ENCODE assay signal across 4 cellular contexts in genomic region chr9:120304896-120305295, GRCh38.
DNase-seq lines count a peak whose midpoint lies in the region; ATAC-seq and TF ChIP-seq lines count a peak whose summit lies in the region.
"Not testable (repeated sequence)": the region's sequence is repeated elsewhere in the genome, so short reads cannot be mapped to it uniquely, and the experiment has no call there.

No MANE protein-coding gene starts in this region.

- not testable (repeated sequence) for H3K27ac ChIP-seq in right atrium auricular region; lung (ENCODE audit: low read depth in 1 of 2, low read length in 1 of 2)

- not testable (repeated sequence) for H3K27me3 ChIP-seq in right atrium auricular region; lung (ENCODE audit: control insufficient read depth, insufficient read depth)

- H3K9me3 Mint-ChIP-seq in osteocyte (ENCODE audit: unreplicated experiment) = not testable (repeated sequence)

- H3K36me3 Mint-ChIP-seq in osteocyte (ENCODE audit: unreplicated experiment) = not testable (repeated sequence)

- not testable (repeated sequence) for H3K4me1 ChIP-seq in right atrium auricular region; lung (ENCODE audit: control insufficient read depth in 2 of 2, insufficient read depth in 2 of 2, low read length in 2 of 2)

- H3K9me3 ChIP-seq in right atrium auricular region; lung (ENCODE audit: control insufficient read depth in 2 of 2, insufficient read depth in 1 of 2, low read length in 1 of 2): not testable (repeated sequence)

- not testable (repeated sequence) for H3K36me3 ChIP-seq in right atrium auricular region; lung (ENCODE audit: control insufficient read depth in 2 of 2, insufficient read depth in 2 of 2, low read length in 2 of 2)

- not testable (repeated sequence) for H3K4me3 ChIP-seq in right atrium auricular region, lung

- H3K27me3 Mint-ChIP-seq in osteocyte (ENCODE audit: unreplicated experiment) = peaks cover 20% of the 10 kb centered on the region

- WGBS in lung, 2 donors = 96 to 98% methylated on average over 13 to 28 of the region's 28 CpGs

- not testable (repeated sequence) for H3K27ac Mint-ChIP-seq in osteocyte (ENCODE audit: unreplicated experiment)

- peak; percentile 11 for DNase-seq in right atrium auricular region (ENCODE audit: low spot score)
- peak; percentile 7 for DNase-seq in lung (ENCODE audit: low spot score)
- peak; percentile 33 for DNase-seq in mesenteric fat pad (ENCODE audit: low spot score)
- DNase-seq in osteocyte (ENCODE audit: extremely low spot score, unreplicated experiment) = peak; percentile 74

- not testable (repeated sequence) for TF ChIP-seq CTCF in right atrium auricular region (IDR thresholded peaks at IDR 0.05); lung (IDR thresholded peaks at IDR 0.05; ENCODE audit: control extremely low read depth, extremely low read depth); osteocyte (IDR thresholded peaks at IDR 0.05)

- ATAC-seq in lung (ENCODE audit: insufficient read depth, low FRiP score) = not testable (repeated sequence)

- not testable (repeated sequence) for H3K4me1 Mint-ChIP-seq in osteocyte (ENCODE audit: unreplicated experiment)

- H3K4me3 Mint-ChIP-seq in osteocyte (ENCODE audit: unreplicated experiment) = not testable (repeated sequence)

Comparison
In these comparisons a context has a peak if more than half of its experiments do, and no peak if none do; other contexts are left out.
1. DNase-seq: peak in every context shown above with its lines; median percentile 74 in osteocyte; 33 in mesenteric fat pad; 11 in right atrium auricular region; 7 in lung.